Comparison of ENCODE assay signal across 17 cellular contexts in the genomic region with DNA sequence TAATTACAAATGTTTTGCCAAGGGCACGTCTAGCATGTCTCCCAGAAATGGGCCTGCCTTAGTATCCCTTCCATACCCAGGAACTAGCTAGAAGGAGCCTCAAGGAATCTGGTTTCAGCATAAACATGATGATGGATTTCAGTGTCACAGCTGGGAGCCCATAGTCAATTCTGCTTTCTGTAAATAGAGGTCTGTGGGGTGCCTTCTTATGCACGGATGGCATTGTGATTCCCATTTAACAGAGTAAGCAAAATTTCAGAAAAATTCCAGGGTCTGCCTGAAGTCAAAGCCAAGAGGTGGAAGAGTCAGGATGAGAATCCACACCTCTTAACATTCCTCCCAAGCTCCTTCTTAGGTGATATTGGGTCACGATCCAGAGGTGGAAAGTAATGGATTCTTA.
"Had no signal": no experiment of that assay in that cellular context is flagged by ENCODE, and none has a peak within 500 bp of the region (broad histone marks: within the 10 kb centered on the region; RNA-seq: fewer than 3 reads in every experiment).

No MANE protein-coding gene starts in this region.

- H3K27ac ChIP-seq: dorsolateral prefrontal cortex, epithelial cell of prostate, hepatocyte, left ventricle myocardium inferior, skin epidermis, tibial nerve had no signal

- DNase-seq: activated CD4-positive, alpha-beta memory T cell treated with anti-CD3 and anti-CD28 coated beads for 36 hours; activated CD4-positive, alpha-beta T cell treated with anti-CD3 and anti-CD28 coated beads for 4 hours; activated gamma-delta T cell treated with Interleukin-2 at 50 U/mL for 16 hours; activated T-cell treated with anti-CD3 and anti-CD28 coated beads for 4 hours; caudate nucleus; dorsolateral prefrontal cortex; foreskin fibroblast; kidney glomerular epithelial cell; left ventricle myocardium inferior; mammary epithelial cell; right cardiac atrium; stimulated activated CD4-positive, alpha-beta T cell treated with anti-CD3 and anti-CD28 coated beads, Interleukin-15, amount 100 ng/mL, for 24 hours; stimulated activated CD4-positive, alpha-beta T cell treated with anti-CD3 and anti-CD28 coated beads, Interleukin-2, amount 100 ng/mL, for 48 hours had no signal

- H3K27me3 ChIP-seq: dorsolateral prefrontal cortex, hepatocyte, tibial nerve had no signal

- H3K9me3 ChIP-seq: left ventricle myocardium inferior, tibial nerve had no signal

- H3K79me2 ChIP-seq: hepatocyte had no signal

- H2AFZ ChIP-seq: hepatocyte had no signal

- H3K4me2 ChIP-seq: hepatocyte had no signal

- H3K4me3 ChIP-seq: dorsolateral prefrontal cortex, hepatocyte, left ventricle myocardium inferior, skin epidermis, tibial nerve had no signal

- ATAC-seq: right cardiac atrium had no signal
